In the genomic region with DNA sequence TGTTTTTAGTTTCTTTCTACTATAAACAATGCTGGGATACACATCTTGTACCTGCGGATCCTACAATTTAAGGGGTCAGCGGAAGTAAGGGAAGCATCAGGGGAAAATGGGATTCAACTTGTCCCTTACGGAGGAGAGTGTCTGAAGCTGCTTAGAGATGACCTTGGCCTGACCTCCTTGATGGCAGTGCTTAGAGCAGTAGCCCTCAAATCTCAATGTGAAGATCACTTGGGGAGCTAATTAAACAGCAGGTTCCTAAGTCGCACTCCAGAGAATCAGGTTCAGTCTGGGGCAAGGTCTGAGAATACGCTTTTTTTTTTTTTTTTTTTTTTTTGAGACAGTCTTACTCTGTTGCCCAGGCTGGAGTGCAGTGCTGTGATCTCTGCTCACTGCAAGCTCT, we compare ENCODE assay signal across 33 cellular contexts.
"Had no signal": no experiment of that assay in that cellular context is flagged by ENCODE, and none has a peak within 500 bp of the region (broad histone marks: within the 10 kb centered on the region; RNA-seq: fewer than 3 reads in every experiment).

No MANE protein-coding gene starts in this region.

- H3K27me3 ChIP-seq: ascending aorta, breast epithelium, cardiac muscle cell, colonic mucosa, dorsolateral prefrontal cortex, esophagus muscularis mucosa, foreskin keratinocyte, gastrocnemius medialis, heart left ventricle, hepatocyte had no signal

- H3K79me2 ChIP-seq: hepatocyte had no signal

- H3K4me1 Mint-ChIP-seq: activated CD4-positive, alpha-beta T cell treated with anti-CD3 and anti-CD28 coated beads for 36 hours; activated CD4-positive, alpha-beta T cell treated with anti-CD3 and anti-CD28 coated beads, Interleukin-2, amount 10 ng/mL, durations not matched to agents 24 days and 14 days; activated naive CD4-positive, alpha-beta T cell treated with anti-CD3 and anti-CD28 coated beads, Interleukin-2, amount 10 ng/mL, durations not matched to agents 7 days and 5 days; activated naive CD8-positive, alpha-beta T cell treated with anti-CD3 and anti-CD28 coated beads, Interleukin-2, amount 10 ng/mL, durations not matched to agents 7 days and 5 days; brain had no signal

- H3K4me2 ChIP-seq: hepatocyte had no signal

- H3K9me3 Mint-ChIP-seq: activated CD4-positive, alpha-beta memory T cell treated with anti-CD3 and anti-CD28 coated beads for 36 hours; activated CD4-positive, alpha-beta T cell treated with anti-CD3 and anti-CD28 coated beads, Interleukin-2, amount 10 ng/mL, durations not matched to agents 24 days and 14 days; activated naive CD4-positive, alpha-beta T cell treated with anti-CD3 and anti-CD28 coated beads, Interleukin-2, amount 10 ng/mL, durations not matched to agents 7 days and 5 days; activated naive CD4-positive, alpha-beta T cell treated with anti-CD3 and anti-CD28 coated beads, Interleukin-2, amount 50 U/mL, for 72 hours; activated naive CD8-positive, alpha-beta T cell treated with anti-CD3 and anti-CD28 coated beads, Interleukin-2, amount 10 ng/mL, durations not matched to agents 7 days and 5 days; activated T-cell treated with anti-CD3 and anti-CD28 coated beads, Interleukin-2, amount 50 U/mL, for 24 hours; activated T-cell treated with anti-CD3 and anti-CD28 coated beads, Interleukin-2, amount 50 U/mL, for 72 hours; brain; dendritic cell treated with granulocyte-macrophage colony-stimulating factor and Interleukin-4, amounts not matched to agents 40 ng/mL and 50 ng/mL, for 4 days; T-helper 1 cell treated with Interleukin-12 subunit alpha and Interleukin-12 subunit beta and Interleukin-4 antibody, amounts not matched to agents 30 μg/mL and 1 μg/mL, for 36 hours had no signal

- DNase-seq: activated CD4-positive, alpha-beta memory T cell treated with anti-CD3 and anti-CD28 coated beads for 36 hours; activated CD4-positive, alpha-beta T cell treated with anti-CD3 and anti-CD28 coated beads for 36 hours; activated CD4-positive, alpha-beta T cell treated with anti-CD3 and anti-CD28 coated beads, Interleukin-2, amount 10 ng/mL, durations not matched to agents 24 days and 14 days; activated CD4-positive, CD25-positive, alpha-beta regulatory T cell; activated CD4-positive, CD25-positive, alpha-beta regulatory T cell treated with anti-CD3 and anti-CD28 coated beads, Interleukin-2, amount 50 U/mL, for 72 hours; activated CD8-positive, alpha-beta memory T cell treated with anti-CD3 and anti-CD28 coated beads, Interleukin-2, amount 50 U/mL, for 48 hours; activated gamma-delta T cell; activated naive CD4-positive, alpha-beta T cell; activated naive CD4-positive, alpha-beta T cell treated with anti-CD3 and anti-CD28 coated beads, Interleukin-2, amount 10 ng/mL, durations not matched to agents 7 days and 5 days; activated naive CD8-positive, alpha-beta T cell treated with anti-CD3 and anti-CD28 coated beads, Interleukin-2, amount 10 ng/mL, durations not matched to agents 7 days and 5 days; activated T-cell treated with anti-CD3 and anti-CD28 coated beads for 4 hours; activated T-cell treated with anti-CD3 and anti-CD28 coated beads, Interleukin-2, amount 50 U/mL, for 24 hours; activated T-cell treated with anti-CD3 and anti-CD28 coated beads, Interleukin-2, amount 50 U/mL, for 72 hours; central memory CD4-positive, alpha-beta T cell; cerebellar nuclear complex; colonic mucosa; effector memory CD4-positive, alpha-beta T cell; erythroblast; foreskin keratinocyte; gastrocnemius medialis; glutamatergic neuron; heart left ventricle; T-helper 9 cell had no signal

- ATAC-seq: activated CD4-positive, alpha-beta T cell treated with anti-CD3 and anti-CD28 coated beads for 36 hours; activated naive CD4-positive, alpha-beta T cell treated with anti-CD3 and anti-CD28 coated beads, Interleukin-2, amount 50 U/mL, for 72 hours; activated T-cell treated with anti-CD3 and anti-CD28 coated beads, Interleukin-2, amount 50 U/mL, for 72 hours; foreskin keratinocyte; gastrocnemius medialis; heart left ventricle had no signal

- H3K36me3 Mint-ChIP-seq: activated CD4-positive, alpha-beta memory T cell treated with anti-CD3 and anti-CD28 coated beads for 36 hours; activated naive CD4-positive, alpha-beta T cell treated with anti-CD3 and anti-CD28 coated beads, Interleukin-2, amount 10 ng/mL, durations not matched to agents 7 days and 5 days; activated naive CD4-positive, alpha-beta T cell treated with anti-CD3 and anti-CD28 coated beads, Interleukin-2, amount 50 U/mL, for 72 hours; activated naive CD8-positive, alpha-beta T cell treated with anti-CD3 and anti-CD28 coated beads, Interleukin-2, amount 10 ng/mL, durations not matched to agents 7 days and 5 days; brain had no signal

- H3K4me3 Mint-ChIP-seq: activated CD4-positive, alpha-beta memory T cell treated with anti-CD3 and anti-CD28 coated beads for 36 hours; activated CD4-positive, alpha-beta T cell treated with anti-CD3 and anti-CD28 coated beads for 36 hours; activated CD4-positive, alpha-beta T cell treated with anti-CD3 and anti-CD28 coated beads, Interleukin-2, amount 10 ng/mL, durations not matched to agents 24 days and 14 days; activated naive CD4-positive, alpha-beta T cell treated with anti-CD3 and anti-CD28 coated beads, Interleukin-2, amount 10 ng/mL, durations not matched to agents 7 days and 5 days; activated naive CD8-positive, alpha-beta T cell treated with anti-CD3 and anti-CD28 coated beads, Interleukin-2, amount 10 ng/mL, durations not matched to agents 7 days and 5 days; activated T-cell treated with anti-CD3 and anti-CD28 coated beads, Interleukin-2, amount 50 U/mL, for 24 hours; activated T-cell treated with anti-CD3 and anti-CD28 coated beads, Interleukin-2, amount 50 U/mL, for 72 hours; brain; dendritic cell treated with granulocyte-macrophage colony-stimulating factor and Interleukin-4, amounts not matched to agents 40 ng/mL and 50 ng/mL, for 4 days; T-helper 1 cell treated with Interleukin-12 subunit alpha and Interleukin-12 subunit beta and Interleukin-4 antibody, amounts not matched to agents 30 μg/mL and 1 μg/mL, for 36 hours had no signal

- H3K4me1 ChIP-seq: ascending aorta, breast epithelium, colonic mucosa, esophagus muscularis mucosa, foreskin keratinocyte, gastrocnemius medialis had no signal

- H3K27me3 Mint-ChIP-seq: activated CD4-positive, alpha-beta T cell treated with anti-CD3 and anti-CD28 coated beads for 36 hours; activated naive CD8-positive, alpha-beta T cell treated with anti-CD3 and anti-CD28 coated beads, Interleukin-2, amount 10 ng/mL, durations not matched to agents 7 days and 5 days; activated T-cell treated with anti-CD3 and anti-CD28 coated beads, Interleukin-2, amount 50 U/mL, for 24 hours; brain; dendritic cell treated with granulocyte-macrophage colony-stimulating factor and Interleukin-4, amounts not matched to agents 40 ng/mL and 50 ng/mL, for 4 days had no signal

- H2AFZ ChIP-seq: hepatocyte had no signal

- H3K36me3 ChIP-seq: ascending aorta, breast epithelium, cardiac muscle cell, colonic mucosa, esophagus muscularis mucosa, gastrocnemius medialis, heart left ventricle had no signal

- H3K4me3 ChIP-seq: ascending aorta, breast epithelium, cardiac muscle cell, colonic mucosa, dorsolateral prefrontal cortex, esophagus muscularis mucosa, gastrocnemius medialis, heart left ventricle, hepatocyte had no signal

- H3K27ac ChIP-seq: ascending aorta, breast epithelium, cardiac muscle cell, colonic mucosa, dorsolateral prefrontal cortex, esophagus muscularis mucosa, foreskin keratinocyte, gastrocnemius medialis, heart left ventricle, hepatocyte had no signal

- H3K9me3 ChIP-seq: ascending aorta, breast epithelium, colonic mucosa, esophagus muscularis mucosa, gastrocnemius medialis, heart left ventricle had no signal

- H3K27ac Mint-ChIP-seq: activated CD4-positive, alpha-beta memory T cell treated with anti-CD3 and anti-CD28 coated beads for 36 hours; activated CD4-positive, alpha-beta T cell treated with anti-CD3 and anti-CD28 coated beads for 36 hours; activated CD4-positive, alpha-beta T cell treated with anti-CD3 and anti-CD28 coated beads, Interleukin-2, amount 10 ng/mL, durations not matched to agents 24 days and 14 days; activated naive CD4-positive, alpha-beta T cell treated with anti-CD3 and anti-CD28 coated beads, Interleukin-2, amount 10 ng/mL, durations not matched to agents 7 days and 5 days; activated naive CD8-positive, alpha-beta T cell treated with anti-CD3 and anti-CD28 coated beads, Interleukin-2, amount 10 ng/mL, durations not matched to agents 7 days and 5 days; activated T-cell treated with anti-CD3 and anti-CD28 coated beads, Interleukin-2, amount 50 U/mL, for 24 hours; activated T-cell treated with anti-CD3 and anti-CD28 coated beads, Interleukin-2, amount 50 U/mL, for 72 hours; dendritic cell treated with granulocyte-macrophage colony-stimulating factor and Interleukin-4, amounts not matched to agents 40 ng/mL and 50 ng/mL, for 4 days; T-helper 1 cell treated with Interleukin-12 subunit alpha and Interleukin-12 subunit beta and Interleukin-4 antibody, amounts not matched to agents 30 μg/mL and 1 μg/mL, for 36 hours had no signal
